Comparison of ENCODE assay signal across 8 cellular contexts in genomic region chr1:827221-828063, GRCh38.
DNase-seq lines count a peak whose midpoint lies in the region; ATAC-seq and TF ChIP-seq lines count a peak whose summit lies in the region.
"Not testable (repeated sequence)": the region's sequence is repeated elsewhere in the genome, so short reads cannot be mapped to it uniquely, and the experiment has no call there.

No MANE protein-coding gene starts in this region.

- not testable (repeated sequence) for H3K4me2 ChIP-seq in PC-3 (ENCODE audit: low read length)

- H3K36me3 ChIP-seq in PC-3 (ENCODE audit: low read depth, low read length); esophagus muscularis mucosa; muscle layer of duodenum (ENCODE audit: control insufficient read depth in 1 of 2, insufficient read depth in 2 of 2, low read length in 2 of 2): not testable (repeated sequence)

- TF ChIP-seq EP300 in esophagus muscularis mucosa (IDR thresholded peaks at IDR 0.05), result not testable (repeated sequence)

- H3K4me1 Mint-ChIP-seq in IgD-negative memory B cell, result peaks cover 7 to 16% (median 12%) of the 10 kb centered on the region in 3 donors
- H3K4me1 Mint-ChIP-seq in activated T-cell treated with anti-CD3 and anti-CD28 coated beads, Interleukin-2, amount 50 U/mL, for 24 hours (ENCODE audit: low read depth), result peaks cover 40% of the 10 kb centered on the region

- ATAC-seq in GM21619 (IDR thresholded peaks at IDR 0.05; ENCODE audit: unreplicated experiment) (peak; percentile 76), PC-3 (peak; percentile 83)

- not testable (repeated sequence) for H3K9me2 ChIP-seq in PC-3 (replicated peaks; ENCODE audit: low read length)

- H3K79me2 ChIP-seq in PC-3 (ENCODE audit: low read length), result peaks cover 13% of the 10 kb centered on the region

- not testable (repeated sequence) for TF ChIP-seq CTCF in PC-3 (conservative IDR thresholded peaks at IDR 0.05; ENCODE audit: low read depth, low read length); esophagus muscularis mucosa (IDR thresholded peaks at IDR 0.05)

- DNase-seq in DMS53 treated with DMSO at 0.1 percent for 48 hours (lab: John Stamatoyannopoulos, UW; ENCODE audit: unreplicated experiment) (peak; percentile 64), PC-3 (peak; percentile 82), esophagus muscularis mucosa (ENCODE audit: extremely low spot score) (peak; percentile 99)
- DNase-seq in activated T-cell treated with anti-CD3 and anti-CD28 coated beads, Interleukin-2, amount 50 U/mL, for 24 hours, result peak; percentile 98
- DNase-seq in stimulated activated CD8-positive, alpha-beta memory T cell treated with anti-CD3 and anti-CD28 coated beads, Interleukin-7, amount 100 ng/mL, for 1 hour (ENCODE audit: low read depth in 2 of 2), result peak; percentile 90 to 91

- not testable (repeated sequence) for H3K27me3 ChIP-seq in PC-3 (ENCODE audit: low read length); esophagus muscularis mucosa; muscle layer of duodenum (ENCODE audit: low read depth, low read length)

- WGBS in esophagus muscularis mucosa, result 2% methylated on average over 30 of the region's 105 CpGs

- CTCF ChIA-PET in PC-3 (lab: Charles Lee), result not testable (repeated sequence)

- not testable (repeated sequence) for BruUV-seq in PC-3 (replicated peaks; lab: Mats Ljungman, UMichigan)

- TF ChIP-seq POLR2A in esophagus muscularis mucosa (IDR thresholded peaks at IDR 0.05; ENCODE audit: low read depth), result peak; percentile 70

- not testable (repeated sequence) for H3F3A ChIP-seq in PC-3 (ENCODE audit: low read length, unreplicated experiment)

- not testable (repeated sequence) for H3K36me3 Mint-ChIP-seq in IgD-negative memory B cell
- peaks cover 33% of the 10 kb centered on the region for H3K36me3 Mint-ChIP-seq in activated T-cell treated with anti-CD3 and anti-CD28 coated beads, Interleukin-2, amount 50 U/mL, for 24 hours (ENCODE audit: low read depth)

- H3K4me3 ChIP-seq in PC-3 (ENCODE audit: low read length) (peak overlapping the region; percentile 70), esophagus muscularis mucosa (peak overlapping the region; percentile 63 to 68 (median 66)), muscle layer of duodenum (ENCODE audit: low read depth in 1 of 2, low read length in 2 of 2) (peak overlapping the region; percentile 61 to 70)

- peak overlapping the region; percentile 97 to 98 (median 98) for H3K27ac Mint-ChIP-seq in IgD-negative memory B cell
- peak overlapping the region; percentile 94 for H3K27ac Mint-ChIP-seq in activated T-cell treated with anti-CD3 and anti-CD28 coated beads, Interleukin-2, amount 50 U/mL, for 24 hours

- H3K9ac ChIP-seq in PC-3 (ENCODE audit: low read length), result peak overlapping the region; percentile 66

- H3K9me3 ChIP-seq in PC-3 (ENCODE audit: low read length); esophagus muscularis mucosa; muscle layer of duodenum (ENCODE audit: control insufficient read depth in 1 of 2, low read length in 2 of 2): not testable (repeated sequence)

- not testable (repeated sequence) for H3K4me1 ChIP-seq in PC-3 (ENCODE audit: insufficient read depth, low read length); muscle layer of duodenum (ENCODE audit: control insufficient read depth in 1 of 2, insufficient read depth in 2 of 2, low read length in 2 of 2)
- H3K4me1 ChIP-seq in esophagus muscularis mucosa, result peaks cover 8 to 34% (median 25%) of the 10 kb centered on the region in 4 donors

- intact Hi-C loops in PC-3 (cut with micrococcal nuclease); esophagus muscularis mucosa (cut with DNase I): not testable (repeated sequence)

- H2AFZ ChIP-seq in PC-3 (ENCODE audit: low read length), result not testable (repeated sequence)

- not testable (repeated sequence) for H3K27me3 Mint-ChIP-seq in IgD-negative memory B cell; activated T-cell treated with anti-CD3 and anti-CD28 coated beads, Interleukin-2, amount 50 U/mL, for 24 hours

- POLR2A ChIA-PET in PC-3 (lab: Charles Lee; ENCODE audit: unreplicated experiment), result not testable (repeated sequence)

- not testable (repeated sequence) for H3K9me3 Mint-ChIP-seq in IgD-negative memory B cell; activated T-cell treated with anti-CD3 and anti-CD28 coated beads, Interleukin-2, amount 50 U/mL, for 24 hours

- H3K27ac ChIP-seq in PC-3 (ENCODE audit: low read length) (peak overlapping the region; percentile 49), esophagus muscularis mucosa (replicated peaks in 1 of 4) (peak overlapping the region; percentile 86 to 91 (median 91)), muscle layer of duodenum (ENCODE audit: low read length) (peak overlapping the region; percentile 51)

- not testable (repeated sequence) for H4K20me1 ChIP-seq in PC-3 (ENCODE audit: low read length)

- H3K4me3 Mint-ChIP-seq in IgD-negative memory B cell, result peak overlapping the region; percentile 89 to 99 (median 98)
- peak overlapping the region; percentile 97 for H3K4me3 Mint-ChIP-seq in activated T-cell treated with anti-CD3 and anti-CD28 coated beads, Interleukin-2, amount 50 U/mL, for 24 hours

Comparison
In these comparisons a context has a peak if more than half of its experiments do, and no peak if none do; other contexts are left out.
1. Peak in every context shown above with its lines: DNase-seq, ATAC-seq, H3K4me3 ChIP-seq and H3K27ac ChIP-seq.